1 cellular context compared by ENCODE assay signal in the genomic region with DNA sequence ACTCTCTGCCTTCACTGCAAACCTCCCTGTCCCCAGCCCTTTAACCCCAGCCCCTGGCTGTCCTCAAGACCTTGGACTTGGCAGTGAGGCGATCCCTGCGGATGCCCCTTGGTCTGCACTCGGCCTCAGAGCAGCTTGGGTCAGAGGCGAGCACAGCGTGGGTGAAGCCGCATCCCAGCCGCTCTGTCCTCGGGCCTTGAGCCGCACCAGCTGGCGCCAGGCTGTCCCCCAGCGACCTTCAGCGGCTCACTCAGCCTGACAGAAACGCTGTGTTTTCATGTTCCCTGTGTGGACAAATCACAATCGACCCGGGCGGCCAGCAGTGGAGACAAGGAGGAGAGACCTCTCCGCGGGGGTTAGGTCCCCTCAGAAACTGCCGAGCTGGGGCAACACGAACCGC.
TF ChIP-seq lines count a peak whose summit lies in the region.

No MANE protein-coding gene starts in this region.

TF ChIP-seq in IMR-90, 13 proteins besides CTCF, POLR2A, EP300 and RAD21 (continued from another document):
- TF ChIP-seq, protein P1, sequence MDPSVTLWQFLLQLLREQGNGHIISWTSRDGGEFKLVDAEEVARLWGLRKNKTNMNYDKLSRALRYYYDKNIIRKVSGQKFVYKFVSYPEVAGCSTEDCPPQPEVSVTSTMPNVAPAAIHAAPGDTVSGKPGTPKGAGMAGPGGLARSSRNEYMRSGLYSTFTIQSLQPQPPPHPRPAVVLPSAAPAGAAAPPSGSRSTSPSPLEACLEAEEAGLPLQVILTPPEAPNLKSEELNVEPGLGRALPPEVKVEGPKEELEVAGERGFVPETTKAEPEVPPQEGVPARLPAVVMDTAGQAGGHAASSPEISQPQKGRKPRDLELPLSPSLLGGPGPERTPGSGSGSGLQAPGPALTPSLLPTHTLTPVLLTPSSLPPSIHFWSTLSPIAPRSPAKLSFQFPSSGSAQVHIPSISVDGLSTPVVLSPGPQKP (IDR thresholded peaks at IDR 0.05; ENCODE audit: borderline replicate concordance, low read depth, low read length): no peak
- no peak for TF ChIP-seq CEBPB (IDR thresholded peaks at IDR 0.05; ENCODE audit: low read depth, low read length)
- TF ChIP-seq MAFK (IDR thresholded peaks at IDR 0.05; ENCODE audit: low read depth, low read length): no peak
- TF ChIP-seq, protein P2, sequence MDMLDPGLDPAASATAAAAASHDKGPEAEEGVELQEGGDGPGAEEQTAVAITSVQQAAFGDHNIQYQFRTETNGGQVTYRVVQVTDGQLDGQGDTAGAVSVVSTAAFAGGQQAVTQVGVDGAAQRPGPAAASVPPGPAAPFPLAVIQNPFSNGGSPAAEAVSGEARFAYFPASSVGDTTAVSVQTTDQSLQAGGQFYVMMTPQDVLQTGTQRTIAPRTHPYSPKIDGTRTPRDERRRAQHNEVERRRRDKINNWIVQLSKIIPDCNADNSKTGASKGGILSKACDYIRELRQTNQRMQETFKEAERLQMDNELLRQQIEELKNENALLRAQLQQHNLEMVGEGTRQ (IDR thresholded peaks at IDR 0.05; ENCODE audit: low read depth, low read length): no peak
- TF ChIP-seq RFX5 (IDR thresholded peaks at IDR 0.05; ENCODE audit: low read depth, low read length): no peak
- TF ChIP-seq BHLHE40 (IDR thresholded peaks at IDR 0.05; ENCODE audit: low read depth, low read length): no peak
